ENCODE assay signal across 13 cellular contexts in the genomic region with DNA sequence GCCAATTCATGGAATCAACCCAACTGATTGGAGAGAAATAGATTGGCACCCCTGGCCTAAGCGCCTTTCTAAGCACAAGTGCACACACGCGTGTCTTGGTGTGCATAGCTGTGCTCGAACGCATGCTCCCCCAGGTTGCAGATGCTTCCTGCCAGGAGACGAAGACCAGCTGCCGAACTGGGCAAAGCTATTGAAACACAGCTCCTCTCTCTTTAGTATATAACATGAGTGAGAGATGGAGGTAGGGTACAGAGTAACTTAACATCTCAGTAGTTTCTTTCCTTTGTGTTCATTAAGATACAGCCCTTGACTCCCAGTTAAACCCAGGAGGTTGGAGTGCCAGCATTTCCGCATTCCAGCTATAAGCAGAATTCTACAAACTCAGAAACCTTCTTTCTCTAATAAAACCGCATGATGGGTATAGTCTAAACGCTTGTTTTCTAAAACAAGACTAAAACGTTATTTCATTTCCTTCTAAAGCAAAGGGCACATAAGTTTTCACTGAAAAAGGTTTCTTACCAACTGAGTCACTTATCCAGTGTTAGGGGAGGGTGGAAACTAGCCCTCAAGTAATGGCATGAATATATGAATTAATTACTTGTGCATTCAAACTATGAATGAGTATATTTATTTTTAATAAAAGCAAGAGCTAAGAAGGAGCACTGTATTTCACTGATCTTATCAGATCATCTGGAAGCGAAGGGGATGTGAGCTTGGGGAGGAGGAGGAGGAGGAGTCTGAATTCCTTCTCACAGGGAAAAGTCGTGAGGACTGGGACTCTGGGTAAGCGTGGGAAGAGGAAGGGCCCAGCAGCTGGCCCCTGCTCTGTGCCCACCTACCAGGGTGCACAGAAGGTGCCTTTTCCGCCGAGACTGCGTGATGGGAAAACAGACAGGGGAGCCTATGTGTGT.
A peak's percentile ranks its signal among the peaks of the same experiment; 100 is the strongest.
DNase-seq lines count a peak whose midpoint lies in the region; ATAC-seq, FAIRE-seq and TF ChIP-seq lines count a peak whose summit lies in the region.
"Had no signal": no experiment of that assay in that cellular context is flagged by ENCODE, and none has a peak within 500 bp of the region (broad histone marks: within the 10 kb centered on the region; RNA-seq: fewer than 3 reads in every experiment).

No MANE protein-coding gene starts in this region.

- in situ Hi-C loops in Panc1 (cut with HindIII; ENCODE audit: low pct_unique_long_range_greater_than_20kb, low sequenced_read_pairs) = no loop called here

- H2AFZ ChIP-seq in keratinocyte (ENCODE audit: control insufficient read depth, low read length) = peak overlapping the region; percentile 89

- H3K9me1 ChIP-seq in keratinocyte (ENCODE audit: control insufficient read depth, extremely low read depth, insufficient read depth, low read length) = no peaks in the 10 kb centered on the region

- H3K9ac ChIP-seq in keratinocyte (ENCODE audit: control insufficient read depth, extremely low read depth, insufficient read depth, low read length) = peak overlapping the region; percentile 55
- H3K9ac ChIP-seq in subcutaneous abdominal adipose tissue (ENCODE audit: low read length in 5 of 5) = peak overlapping the region in 2 of 5 donors; percentile 71 to 77

- H3K4me2 ChIP-seq in keratinocyte (ENCODE audit: control insufficient read depth, extremely low read depth, insufficient read depth, low read depth, low read length) = peak overlapping the region; percentile 89

- H3K4me1 ChIP-seq in Panc1 (ENCODE audit: control insufficient read depth, insufficient read depth, low read length) = peaks cover 46% of the 10 kb centered on the region
- H3K4me1 ChIP-seq in keratinocyte (ENCODE audit: control insufficient read depth, extremely low read depth, insufficient read depth, low read length) = peaks cover 35% of the 10 kb centered on the region
- peaks cover 7 to 51% (median 38%) of the 10 kb centered on the region in 5 donors for H3K4me1 ChIP-seq in subcutaneous abdominal adipose tissue (ENCODE audit: control insufficient read depth in 5 of 5, insufficient read depth in 5 of 5, low read length in 5 of 5)

- H3K27ac ChIP-seq in Panc1 (ENCODE audit: low read length) = peak overlapping the region; percentile 80
- peak overlapping the region; percentile 28 to 42 for H3K27ac ChIP-seq in coronary artery
- H3K27ac ChIP-seq in keratinocyte (ENCODE audit: control insufficient read depth, insufficient read depth, low read length) = peak overlapping the region; percentile 42
- peak overlapping the region; percentile 81 for H3K27ac ChIP-seq in subcutaneous abdominal adipose tissue (ENCODE audit: low read depth, low read length)

- CTCF ChIA-PET in Panc1 (lab: Charles Lee) = no interaction called here

- dilution Hi-C loops in keratinocyte (cut with MboI; ENCODE audit: extremely low pct_ligation_motif_present, low sequenced_read_pairs) = no loop called here

- TSS peak; percentile 13 for BruUV-seq in Panc1 (replicated peaks; lab: Mats Ljungman, UMichigan)

- TF ChIP-seq CTCF in Panc1 (IDR thresholded peaks at IDR 0.05) (no peak), coronary artery (IDR thresholded peaks at IDR 0.05) (no peak), keratinocyte (optimal IDR thresholded peaks at IDR 0.05 in 1 of 3, IDR thresholded peaks at IDR 0.05 in 1 of 3, conservative IDR thresholded peaks at IDR 0.05 in 1 of 3; ENCODE audit: extremely low read depth in 1 of 3, insufficient read depth in 2 of 3, low read length in 3 of 3) (no peak)

- POLR2A ChIA-PET in Panc1 (lab: Charles Lee) = no interaction called here

- FAIRE-seq in keratinocyte (lab: Jason Lieb, UNC) = peak; percentile 36
- no peak for FAIRE-seq in GM19239 (lab: Jason Lieb, UNC)

- 0 out of 2 replicates have a peak, but pooled peaks cover 2% of the 10 kb centered on the region for H3K36me3 ChIP-seq in Panc1 (ENCODE audit: control insufficient read depth, insufficient read depth, low read length)
- peaks cover 3 to 4% of the 10 kb centered on the region in 2 experiments for H3K36me3 ChIP-seq in keratinocyte (ENCODE audit: control insufficient read depth in 2 of 2, extremely low read depth in 1 of 2, insufficient read depth in 2 of 2, low read length in 2 of 2)
- H3K36me3 ChIP-seq in subcutaneous abdominal adipose tissue (ENCODE audit: control insufficient read depth in 5 of 5, insufficient read depth in 5 of 5, low read length in 5 of 5) = peaks cover 7 to 24% (median 19%) of the 10 kb centered on the region in 5 donors

- ATAC-seq in Panc1 (no peak), HG02763 (IDR thresholded peaks at IDR 0.05; ENCODE audit: unreplicated experiment) (no peak)

- no peak for DNase-seq in Panc1 (ENCODE audit: low read depth, low spot score)
- DNase-seq in coronary artery (ENCODE audit: low spot score) = no peak
- DNase-seq in keratinocyte (ENCODE audit: low read depth, low spot score) = no peak
- no peak for DNase-seq in GM19239 (ENCODE audit: insufficient read length, low spot score)
- no peak for DNase-seq in dedifferentiated amniotic fluid mesenchymal stem cell (ENCODE audit: extremely low spot score)
- DNase-seq in NCI-H2081 treated with DMSO at 0.1 percent for 48 hours (lab: John Stamatoyannopoulos, UW) = no peak
- DNase-seq: COR-L47, GOT3, hippocampal formation, SIG-M5 had no signal

- H3K27me3 ChIP-seq in Panc1 (ENCODE audit: control insufficient read depth, insufficient read depth, low read length) (no peaks in the 10 kb centered on the region), keratinocyte (ENCODE audit: control insufficient read depth, extremely low read depth, insufficient read depth, low read length) (no peaks in the 10 kb centered on the region), subcutaneous abdominal adipose tissue (ENCODE audit: control insufficient read depth in 5 of 5, insufficient read depth in 4 of 5, low read length in 5 of 5) (no peaks in the 10 kb centered on the region)
- H3K27me3 ChIP-seq: MG63 had no signal

- H3K9me3 ChIP-seq in Panc1 (ENCODE audit: control insufficient read depth, insufficient read depth, low read depth, low read length) = no peaks in the 10 kb centered on the region
- no peaks in the 10 kb centered on the region for H3K9me3 ChIP-seq in keratinocyte (ENCODE audit: control insufficient read depth, low read depth, low read length)
- no peaks in the 10 kb centered on the region for H3K9me3 ChIP-seq in subcutaneous abdominal adipose tissue (ENCODE audit: control insufficient read depth in 5 of 5, low read length in 5 of 5)
- H3K9me3 ChIP-seq: MG63 had no signal

- intact Hi-C loops in Panc1 (cut with micrococcal nuclease; ENCODE audit: unreplicated experiment) = no loop called here

- no peaks in the 10 kb centered on the region for H3K79me2 ChIP-seq in keratinocyte (ENCODE audit: control insufficient read depth, insufficient read depth, low read length)

- no peak overlapping the region; a peak in 1 of 4 replicates for H3K4me3 ChIP-seq in Panc1 (ENCODE audit: low read depth in 2 of 2, low read length in 2 of 2)
- H3K4me3 ChIP-seq in coronary artery = peak overlapping the region; percentile 27
- H3K4me3 ChIP-seq in keratinocyte (ENCODE audit: control insufficient read depth in 2 of 3, extremely low read depth in 1 of 3, insufficient read depth in 2 of 3, low read depth in 1 of 3, low read length in 3 of 3) = peak overlapping the region in 2 of 3 experiments; percentile 20 to 50
- peak overlapping the region in 1 of 5 donors; percentile 20 for H3K4me3 ChIP-seq in subcutaneous abdominal adipose tissue (ENCODE audit: low read depth in 1 of 5, low read length in 5 of 5)
- H3K4me3 ChIP-seq: MG63 had no signal

- H4K20me1 ChIP-seq in keratinocyte (ENCODE audit: control insufficient read depth, extremely low read depth, insufficient read depth, low read length) = no peaks in the 10 kb centered on the region

Comparison
In these comparisons a context has a peak if more than half of its experiments do, and no peak if none do; other contexts are left out.
1. H3K4me3 ChIP-seq: peak in coronary artery (single experiment) and keratinocyte (2 of 3); none in Panc1 (0 of 2).
2. Peak in every context shown above with its lines, with median percentiles within 50 percentile points of each other: H3K27ac ChIP-seq.